ENCODE assay signal across 16 cellular contexts in genomic region chr2:196389670-196390069, GRCh38.
"Had no signal": no experiment of that assay in that cellular context is flagged by ENCODE, and none has a peak within 500 bp of the region (broad histone marks: within the 10 kb centered on the region; RNA-seq: fewer than 3 reads in every experiment).

No MANE protein-coding gene starts in this region.

- H3K27ac ChIP-seq: adrenal gland, neural progenitor cell, pancreas, sigmoid colon, transverse colon had no signal

- H3K4me1 ChIP-seq: adrenal gland, pancreas, sigmoid colon, transverse colon had no signal

- H3K27me3 ChIP-seq: adrenal gland, neural progenitor cell, pancreas, sigmoid colon, transverse colon had no signal

- H3K4me3 ChIP-seq: adrenal gland, neural progenitor cell, pancreas, sigmoid colon, transverse colon had no signal

- DNase-seq: activated CD4-positive, CD25-positive, alpha-beta regulatory T cell treated with anti-CD3 and anti-CD28 coated beads, Interleukin-2, amount 50 U/mL, for 72 hours; activated CD8-positive, alpha-beta memory T cell treated with anti-CD3 and anti-CD28 coated beads for 24 hours; activated naive CD4-positive, alpha-beta T cell treated with anti-CD3 and anti-CD28 coated beads for 36 hours; adrenal gland; erythroblast; hippocampal formation; mammary epithelial cell; naive B cell; pancreas; sigmoid colon; T-cell; T-helper 9 cell; transverse colon had no signal

- H3K36me3 ChIP-seq: adrenal gland, neural progenitor cell, pancreas, sigmoid colon, transverse colon had no signal

- H3K4me2 ChIP-seq: neural progenitor cell had no signal

- H2AFZ ChIP-seq: neural progenitor cell had no signal

- H3K9ac ChIP-seq: neural progenitor cell had no signal

- H3K9me3 ChIP-seq: adrenal gland, pancreas, sigmoid colon, transverse colon had no signal

- ATAC-seq: left lobe of liver; pancreas; stimulated activated memory B cell treated with anti-CD40 and anti-IgM and Interleukin-4, amounts not matched to agents 10 μg/mL and 1 μg/mL and 100 μg/mL, for 72 hours; T-cell had no signal
